Comparison of ENCODE assay signal across 8 cellular contexts in the genomic region with DNA sequence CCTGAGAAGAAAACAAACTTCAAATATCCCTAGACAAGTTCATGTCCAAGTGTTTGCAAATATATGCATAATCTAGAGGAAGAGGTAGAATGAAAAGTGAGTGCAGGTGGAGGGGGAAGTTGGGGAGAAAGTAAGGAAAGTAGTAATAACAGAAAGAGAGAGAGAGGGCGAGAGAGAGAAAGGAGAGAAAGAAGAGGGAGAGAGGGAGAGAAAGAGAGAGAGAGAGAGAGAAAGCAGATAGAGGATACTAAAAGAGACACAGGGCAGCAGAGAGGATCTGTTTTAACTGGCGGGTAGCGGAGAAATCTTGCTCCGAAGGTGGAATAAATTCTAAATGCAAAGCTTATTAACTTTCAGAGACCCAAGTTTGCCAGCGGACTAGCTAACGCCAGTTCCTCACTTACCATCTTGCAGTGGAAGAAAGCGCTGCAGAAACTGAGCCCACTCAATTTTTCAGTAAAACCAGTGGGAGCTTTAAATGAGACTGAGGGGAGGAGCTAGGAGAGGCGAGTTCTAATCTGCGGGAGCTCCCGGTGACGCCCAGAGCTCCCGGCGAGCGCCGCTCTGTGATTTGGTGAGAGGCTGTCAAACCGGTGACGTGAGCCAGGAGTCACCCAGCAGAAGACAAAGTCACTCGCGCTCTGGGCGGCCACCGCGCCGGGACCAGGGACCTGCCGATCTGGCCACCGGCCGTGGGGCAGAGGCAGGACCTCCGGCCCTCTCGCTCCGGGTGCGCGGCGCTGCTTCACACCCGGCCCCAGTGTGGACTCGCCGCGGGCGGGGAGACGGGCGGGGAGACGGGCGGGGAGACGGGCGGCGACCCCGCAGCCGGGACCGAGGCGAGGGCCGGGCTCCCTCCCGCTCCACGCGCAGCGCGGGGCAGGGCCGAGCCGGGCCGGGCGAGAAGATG. TPM values are rescaled to one million over a fixed set of nuclear protein-coding genes. Genes with fewer than 3 reads are reported as not detected.
A peak's percentile ranks its signal among the peaks of the same experiment; 100 is the strongest.
DNase-seq lines count a peak whose midpoint lies in the region; ATAC-seq lines count a peak whose summit lies in the region.

A gene with protein sequence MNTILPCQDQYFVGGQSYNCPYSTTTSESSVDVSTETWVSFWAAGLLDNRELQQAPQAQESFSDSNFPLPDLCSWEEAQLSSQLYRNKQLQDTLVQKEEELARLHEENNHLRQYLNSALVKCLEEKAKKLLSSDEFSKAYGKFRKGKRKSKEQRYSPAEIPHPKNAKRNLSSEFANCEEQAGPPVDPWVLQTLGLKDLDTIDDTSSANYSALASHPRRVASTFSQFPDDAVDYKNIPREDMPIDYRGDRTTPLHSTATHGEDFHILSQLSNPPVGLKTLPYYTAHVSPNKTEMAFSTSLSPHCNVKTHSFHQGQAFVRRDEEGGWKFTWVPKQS (minus strand): TSS at position 486 of the 910 bp plus-strand sequence. CDS start 79 bp downstream, at position 407.

- peak; percentile 96 for ATAC-seq in HG02588 (IDR thresholded peaks at IDR 0.05; ENCODE audit: unreplicated experiment)
- ATAC-seq in activated T-helper 17 cell treated with anti-CD3 and anti-CD28 coated beads, Interleukin-2, amount 50 U/mL, for 72 hours (replicated peaks): peak; percentile 95
- peak; percentile 77 to 83 for ATAC-seq in natural killer cell treated with Interleukin-12 subunit alpha and Interleukin-12 subunit beta and Interleukin-15 and Interleukin-18, amount 100 ng/mL, for 72 hours

- WGBS in thymus: 5% methylated on average over 58 of the region's 58 CpGs

- H3K9me3 ChIP-seq in thymus (ENCODE audit: control insufficient read depth): no peaks in the 10 kb centered on the region

- H3K4me3 Mint-ChIP-seq in activated T-helper 17 cell treated with anti-CD3 and anti-CD28 coated beads, Interleukin-2, amount 50 U/mL, for 72 hours: peak within 1 kb of the TSS; percentile 50
- H3K4me3 Mint-ChIP-seq in natural killer cell treated with Interleukin-12 subunit alpha and Interleukin-12 subunit beta and Interleukin-15 and Interleukin-18, amount 100 ng/mL, for 72 hours: peak within 1 kb of the TSS; percentile 58

- no peaks in the 10 kb centered on the region for H3K4me1 ChIP-seq in thymus (ENCODE audit: control insufficient read depth, insufficient read depth, low read length)

- H3K27me3 ChIP-seq in thymus (ENCODE audit: control insufficient read depth, insufficient read depth): peaks cover 16% of the 10 kb centered on the region

- H3K27me3 Mint-ChIP-seq in activated T-helper 17 cell treated with anti-CD3 and anti-CD28 coated beads, Interleukin-2, amount 50 U/mL, for 72 hours: peaks cover 50% of the 10 kb centered on the region
- peaks cover 21 to 32% of the 10 kb centered on the region in 2 donors for H3K27me3 Mint-ChIP-seq in natural killer cell treated with Interleukin-12 subunit alpha and Interleukin-12 subunit beta and Interleukin-15 and Interleukin-18, amount 100 ng/mL, for 72 hours

- peak within 1 kb of the TSS; percentile 50 for H3K4me3 ChIP-seq in thymus (ENCODE audit: low read length)

- H3K36me3 ChIP-seq in thymus (ENCODE audit: control insufficient read depth, insufficient read depth): no peaks in the 10 kb centered on the region

- no peaks in the 10 kb centered on the region for H3K36me3 Mint-ChIP-seq in activated T-helper 17 cell treated with anti-CD3 and anti-CD28 coated beads, Interleukin-2, amount 50 U/mL, for 72 hours (ENCODE audit: low read depth)
- peaks cover 6% of the 10 kb centered on the region for H3K36me3 Mint-ChIP-seq in natural killer cell treated with Interleukin-12 subunit alpha and Interleukin-12 subunit beta and Interleukin-15 and Interleukin-18, amount 100 ng/mL, for 72 hours

- no peaks in the 10 kb centered on the region for H3K9me3 Mint-ChIP-seq in activated T-helper 17 cell treated with anti-CD3 and anti-CD28 coated beads, Interleukin-2, amount 50 U/mL, for 72 hours
- no peaks in the 10 kb centered on the region for H3K9me3 Mint-ChIP-seq in natural killer cell treated with Interleukin-12 subunit alpha and Interleukin-12 subunit beta and Interleukin-15 and Interleukin-18, amount 100 ng/mL, for 72 hours

- peak; percentile 3 for DNase-seq in NCI-H2171 treated with DMSO at 0.1 percent for 48 hours (lab: John Stamatoyannopoulos, UW)
- DNase-seq in NCI-H2171 (lab: John Stamatoyannopoulos, UW): no peak
- DNase-seq in NCI-H345 (lab: John Stamatoyannopoulos, UW): peak; percentile 86
- peak; percentile 49 for DNase-seq in foreskin melanocyte
- no peak for DNase-seq in natural killer cell treated with Interleukin-12 subunit alpha and Interleukin-12 subunit beta and Interleukin-15 and Interleukin-18, amount 100 ng/mL, for 72 hours (ENCODE audit: low spot score)

- H3K27ac ChIP-seq in thymus (ENCODE audit: low read depth): no peak within 1 kb of the TSS

- H3K4me1 Mint-ChIP-seq in activated T-helper 17 cell treated with anti-CD3 and anti-CD28 coated beads, Interleukin-2, amount 50 U/mL, for 72 hours: peaks cover 4% of the 10 kb centered on the region
- H3K4me1 Mint-ChIP-seq in natural killer cell treated with Interleukin-12 subunit alpha and Interleukin-12 subunit beta and Interleukin-15 and Interleukin-18, amount 100 ng/mL, for 72 hours (ENCODE audit: low read depth in 2 of 2): peaks cover 0 to 3% of the 10 kb centered on the region in 2 donors

- H3K27ac Mint-ChIP-seq in activated T-helper 17 cell treated with anti-CD3 and anti-CD28 coated beads, Interleukin-2, amount 50 U/mL, for 72 hours: no peak within 1 kb of the TSS
- H3K27ac Mint-ChIP-seq in natural killer cell treated with Interleukin-12 subunit alpha and Interleukin-12 subunit beta and Interleukin-15 and Interleukin-18, amount 100 ng/mL, for 72 hours: no peak within 1 kb of the TSS

RNA-seq across cellular contexts. Expression of the gene that starts here (rescaled TPM):
- not detected for total RNA-seq in activated T-helper 17 cell treated with anti-CD3 and anti-CD28 coated beads, Interleukin-2, amount 50 U/mL, for 72 hours
- not detected for total RNA-seq in natural killer cell treated with Interleukin-12 subunit alpha and Interleukin-12 subunit beta and Interleukin-15 and Interleukin-18, amount 100 ng/mL, for 72 hours
- 0.11 TPM for polyA plus RNA-seq in thymus

Comparison
In these comparisons a context has a peak if more than half of its experiments do, and no peak if none do; other contexts are left out.
1. DNase-seq: peak in NCI-H2171 treated with DMSO at 0.1 percent for 48 hours (single experiment), NCI-H345 (single experiment) and foreskin melanocyte (single experiment); none in NCI-H2171 (single experiment) and natural killer cell treated with Interleukin-12 subunit alpha and Interleukin-12 subunit beta and Interleukin-15 and Interleukin-18, amount 100 ng/mL, for 72 hours (single experiment).
2. Peak in ATAC-seq in activated T-helper 17 cell treated with anti-CD3 and anti-CD28 coated beads, Interleukin-2, amount 50 U/mL, for 72 hours; RNA of the gene not detected or under 1 TPM.
3. Peak in ATAC-seq in natural killer cell treated with Interleukin-12 subunit alpha and Interleukin-12 subunit beta and Interleukin-15 and Interleukin-18, amount 100 ng/mL, for 72 hours; RNA of the gene not detected or under 1 TPM.
4. Peak in every context shown above with its lines, with median percentiles within 50 percentile points of each other: ATAC-seq.